ENCODE assay signal across 8 cellular contexts in the genomic region with DNA sequence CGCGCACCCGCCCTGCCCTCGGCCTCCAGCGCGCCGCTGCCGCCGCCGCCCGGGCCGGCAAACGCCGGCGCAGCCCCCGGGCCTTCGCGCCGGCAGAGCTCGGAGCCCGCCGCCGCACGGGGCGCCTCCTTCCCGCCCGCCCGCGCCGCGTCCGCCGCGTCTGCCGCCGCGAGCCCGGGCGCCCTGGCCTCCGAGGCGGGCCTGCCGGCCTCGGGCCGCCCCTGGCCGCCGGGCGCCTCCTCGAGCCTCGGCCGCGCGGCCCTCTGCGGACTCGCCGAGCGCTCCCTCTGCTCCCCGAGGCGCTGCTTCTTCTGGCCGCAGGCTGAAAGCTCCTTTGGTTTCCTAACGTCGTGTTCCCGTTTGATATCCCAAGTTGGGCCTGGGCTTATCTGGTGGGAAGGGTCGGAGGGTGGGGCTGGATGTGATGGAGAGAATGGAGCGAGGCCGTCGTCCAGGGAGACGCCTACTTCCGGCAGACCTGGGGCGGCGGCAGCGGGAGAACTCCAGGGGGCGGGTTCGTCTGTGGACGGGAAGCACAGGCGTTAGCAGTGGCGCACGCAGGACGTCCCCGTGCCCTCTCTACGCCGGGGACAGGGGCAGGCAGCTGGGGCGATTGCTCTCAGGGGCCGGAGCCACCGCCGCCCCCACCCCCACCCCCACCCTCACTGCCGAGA.
A peak's percentile ranks its signal among the peaks of the same experiment; 100 is the strongest.
DNase-seq lines count a peak whose midpoint lies in the region; ATAC-seq and TF ChIP-seq lines count a peak whose summit lies in the region.

No MANE protein-coding gene starts in this region.

- H3K27ac ChIP-seq in SU-DHL-6 (ENCODE audit: low read depth, low read length), result no peak overlapping the region
- peak overlapping the region; percentile 96 for H3K27ac ChIP-seq in adipose tissue (ENCODE audit: low read depth, low read length)
- H3K27ac ChIP-seq in heart right ventricle, result peak overlapping the region; percentile 93 to 98 (median 96)
- H3K27ac ChIP-seq in aorta (ENCODE audit: low read depth in 1 of 2, low read length in 2 of 2), result peak overlapping the region; percentile 94 to 98

- DNase-seq in GM12865 (ENCODE audit: low read depth) (peak; percentile 80), NB4 (ENCODE audit: low read depth) (peak; percentile 85), heart right ventricle (peak; percentile 93 to 94), posterior vena cava (ENCODE audit: low spot score) (peak; percentile 98), aorta (peak; percentile 95 to 97)

- H3K79me2 ChIP-seq in SU-DHL-6 (ENCODE audit: insufficient read depth, low read length), result no peaks in the 10 kb centered on the region

- no peaks in the 10 kb centered on the region for H3K9me2 ChIP-seq in SU-DHL-6 (replicated peaks; ENCODE audit: insufficient read depth, low read length)

- H3K4me1 ChIP-seq in heart right ventricle (peaks cover 0 to 49% (median 24%) of the 10 kb centered on the region in 9 donors), aorta (ENCODE audit: control insufficient read depth in 1 of 2, insufficient read depth in 2 of 2, low read length in 2 of 2) (no peaks in the 10 kb centered on the region)

- peak overlapping the region; percentile 54 for H3K9ac ChIP-seq in SU-DHL-6 (ENCODE audit: low read length)

- peak overlapping the region; percentile 60 for H3K4me3 ChIP-seq in GM12865 (ENCODE audit: low read depth, low read length)
- peak overlapping the region; percentile 50 for H3K4me3 ChIP-seq in NB4 (ENCODE audit: low read depth, low read length)
- peak overlapping the region; percentile 68 for H3K4me3 ChIP-seq in SU-DHL-6 (ENCODE audit: insufficient read depth, low read length, poor library complexity, severe bottlenecking)
- H3K4me3 ChIP-seq in heart right ventricle, result peak overlapping the region; percentile 22 to 66 (median 60)
- H3K4me3 ChIP-seq in aorta (ENCODE audit: low read length in 2 of 2), result peak overlapping the region; percentile 73 to 84

- peak overlapping the region; percentile 76 for H3K4me2 ChIP-seq in SU-DHL-6 (ENCODE audit: low read depth, low read length, poor library complexity, severe bottlenecking)

- peak overlapping the region; percentile 99 for H2AFZ ChIP-seq in SU-DHL-6 (ENCODE audit: low read depth, low read length, severe bottlenecking)

- TF ChIP-seq POLR2A in NB4 (IDR thresholded peaks at IDR 0.05; ENCODE audit: extremely low read depth, insufficient read length), result no peak

- peaks cover 10% of the 10 kb centered on the region; the same call in 1 of the 2 replicates for H3F3A ChIP-seq in SU-DHL-6 (ENCODE audit: insufficient read depth)

- TF ChIP-seq CTCF in GM12865 (IDR thresholded peaks at IDR 0.05; ENCODE audit: insufficient read depth, low read depth, low read length, missing control alignments) (no peak), NB4 (IDR thresholded peaks at IDR 0.05; ENCODE audit: low read depth, low read length) (no peak), SU-DHL-6 (IDR thresholded peaks at IDR 0.05; ENCODE audit: insufficient read depth, low read length, poor library complexity, severe bottlenecking) (no peak), heart right ventricle (IDR thresholded peaks at IDR 0.05) (peak in 5 of 9 donors; percentile 18 to 48 (median 27))

- H3K9me3 ChIP-seq in SU-DHL-6 (ENCODE audit: insufficient read depth, low read length) (no peaks in the 10 kb centered on the region), heart right ventricle (no peaks in the 10 kb centered on the region), aorta (ENCODE audit: control insufficient read depth, low read length) (no peaks in the 10 kb centered on the region)

- ATAC-seq in HG02610 (IDR thresholded peaks at IDR 0.05; ENCODE audit: unreplicated experiment), result peak; percentile 88
- peak; percentile 96 to 100 (median 98) for ATAC-seq in heart right ventricle
- ATAC-seq in aorta (ENCODE audit: low FRiP score), result peak; percentile 98

- intact Hi-C loops in heart right ventricle (cut with DNase I) (loop anchor here in 6 of 10 donors (2.0 to 10.0 kb wide), 7 partner anchors 75 to 1998 kb away; no protein-coding TSS in a partner anchor), posterior vena cava (cut with DNase I) (loop anchor here in 1 of 2 donors (10.0 kb wide), 1 partner anchor 1155 kb away; no protein-coding TSS in a partner anchor), aorta (cut with DNase I) (loop anchor here (2.0 to 10.0 kb wide), 5 partner anchors 75 to 1158 kb away; no protein-coding TSS in a partner anchor)

- H3K27me3 ChIP-seq in SU-DHL-6 (ENCODE audit: low read length), result no peaks in the 10 kb centered on the region
- peaks cover 0 to 17% (median 0%) of the 10 kb centered on the region in 7 donors for H3K27me3 ChIP-seq in heart right ventricle
- no peaks in the 10 kb centered on the region for H3K27me3 ChIP-seq in aorta (ENCODE audit: control insufficient read depth in 1 of 2, insufficient read depth in 2 of 2, low read length in 1 of 2)

- 0 to 1% (median 0%) methylated on average over 44 to 86 of the region's 86 CpGs for WGBS in adipose tissue, 3 donors
- 0 to 1% methylated on average over 80 to 86 of the region's 86 CpGs for WGBS in heart right ventricle, 2 donors
- WGBS in aorta, 2 donors, result 0% methylated on average over 66 to 86 of the region's 86 CpGs

- H4K20me1 ChIP-seq in SU-DHL-6 (ENCODE audit: low read depth, low read length), result no peaks in the 10 kb centered on the region

- H3K36me3 ChIP-seq in SU-DHL-6 (ENCODE audit: low read length) (no peaks in the 10 kb centered on the region), heart right ventricle (no peaks in the 10 kb centered on the region), aorta (ENCODE audit: control insufficient read depth in 1 of 2, insufficient read depth in 2 of 2, low read length in 1 of 2) (no peaks in the 10 kb centered on the region)

Comparison
In these comparisons a context has a peak if more than half of its experiments do, and no peak if none do; other contexts are left out.
1. CTCF ChIP-seq: peak in heart right ventricle (5 of 9); none in GM12865 (single experiment), NB4 (single experiment) and SU-DHL-6 (single experiment).
2. Peak in every context shown above with its lines, with median percentiles within 50 percentile points of each other: DNase-seq, H3K4me3 ChIP-seq and ATAC-seq.